In the genomic region with DNA sequence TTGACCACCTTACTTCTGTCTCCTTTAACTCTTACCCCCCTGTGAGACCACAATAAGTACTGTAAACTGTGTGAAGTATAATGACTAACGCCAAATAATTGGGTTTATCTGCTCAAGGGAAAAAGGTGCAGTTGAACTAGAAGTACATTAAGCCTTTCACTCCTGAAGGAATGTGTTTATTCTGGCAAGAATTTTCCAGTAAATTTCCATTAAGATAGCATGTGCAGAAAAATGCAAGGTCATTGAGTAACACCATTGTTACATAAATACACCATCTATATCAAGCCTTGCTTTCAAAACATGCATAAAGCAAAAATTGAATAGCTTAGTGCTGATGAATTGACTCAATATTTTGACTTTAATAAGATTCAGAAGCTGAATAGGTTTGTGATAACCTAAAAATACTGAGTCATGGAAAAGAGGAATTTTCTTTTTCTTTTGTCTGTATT, we compare ENCODE assay signal across 12 cellular contexts.
A peak's percentile ranks its signal among the peaks of the same experiment; 100 is the strongest.
DNase-seq lines count a peak whose midpoint lies in the region; ATAC-seq and TF ChIP-seq lines count a peak whose summit lies in the region.
"Had no signal": no experiment of that assay in that cellular context is flagged by ENCODE, and none has a peak within 500 bp of the region (broad histone marks: within the 10 kb centered on the region; RNA-seq: fewer than 3 reads in every experiment).

No MANE protein-coding gene starts in this region.

- no peak for ATAC-seq in heart left ventricle
- ATAC-seq in Right ventricle myocardium superior (ENCODE audit: poor library complexity) = no peak
- peak; percentile 35 for ATAC-seq in body of pancreas
- ATAC-seq in upper lobe of right lung = no peak
- ATAC-seq in HG03135 (IDR thresholded peaks at IDR 0.05; ENCODE audit: unreplicated experiment) = no peak

- H3K9me3 Mint-ChIP-seq in activated naive CD8-positive, alpha-beta T cell treated with anti-CD3 and anti-CD28 coated beads for 36 hours = no peaks in the 10 kb centered on the region

- H3K4me3 ChIP-seq in heart left ventricle = no peak overlapping the region
- H3K4me3 ChIP-seq in body of pancreas = no peak overlapping the region
- no peak overlapping the region for H3K4me3 ChIP-seq in upper lobe of right lung

- WGBS in heart left ventricle, 4 donors = 29 to 46% (median 39%) methylated on average over 1 of the region's 1 CpG
- 4 to 20% methylated on average over 1 of the region's 1 CpG for WGBS in body of pancreas, 2 donors

- H3K9me3 ChIP-seq in heart left ventricle (no peaks in the 10 kb centered on the region), body of pancreas (no peaks in the 10 kb centered on the region), upper lobe of right lung (no peaks in the 10 kb centered on the region)

- H3K27ac Mint-ChIP-seq in activated naive CD8-positive, alpha-beta T cell treated with anti-CD3 and anti-CD28 coated beads for 36 hours = no peak overlapping the region

- H3K4me3 Mint-ChIP-seq in activated naive CD8-positive, alpha-beta T cell treated with anti-CD3 and anti-CD28 coated beads for 36 hours = no peak overlapping the region

- no peaks in the 10 kb centered on the region for H3K27me3 ChIP-seq in heart left ventricle
- no peaks in the 10 kb centered on the region for H3K27me3 ChIP-seq in body of pancreas
- no peaks in the 10 kb centered on the region for H3K27me3 ChIP-seq in upper lobe of right lung

- intact Hi-C loops in heart left ventricle (cut with DNase I) = no loop called here
- intact Hi-C loops in Right ventricle myocardium superior (cut with DNase I) = no loop called here
- intact Hi-C loops in body of pancreas (cut with DNase I) = no loop called here
- intact Hi-C loops in upper lobe of right lung (cut with DNase I) = no loop called here

- H3K4me1 ChIP-seq in heart left ventricle = peaks cover 0 to 45% (median 23%) of the 10 kb centered on the region in 12 donors
- H3K4me1 ChIP-seq in body of pancreas = peaks cover 66% of the 10 kb centered on the region
- H3K4me1 ChIP-seq in upper lobe of right lung = peaks cover 30% of the 10 kb centered on the region

- TF ChIP-seq POLR2A in heart left ventricle (IDR thresholded peaks at IDR 0.05) (no peak), body of pancreas (IDR thresholded peaks at IDR 0.05) (no peak)

- no peaks in the 10 kb centered on the region for H3K36me3 Mint-ChIP-seq in activated naive CD8-positive, alpha-beta T cell treated with anti-CD3 and anti-CD28 coated beads for 36 hours

- no peaks in the 10 kb centered on the region for H3K27me3 Mint-ChIP-seq in activated naive CD8-positive, alpha-beta T cell treated with anti-CD3 and anti-CD28 coated beads for 36 hours

- TF ChIP-seq CTCF in heart left ventricle (IDR thresholded peaks at IDR 0.05) (no peak), body of pancreas (IDR thresholded peaks at IDR 0.05) (no peak), upper lobe of right lung (IDR thresholded peaks at IDR 0.05) (no peak)

- H3K36me3 ChIP-seq in heart left ventricle = no peaks in the 10 kb centered on the region
- no peaks in the 10 kb centered on the region for H3K36me3 ChIP-seq in body of pancreas (replicated peaks in 1 of 2; ENCODE audit: insufficient read depth in 1 of 2, low read depth in 2 of 2)
- no peaks in the 10 kb centered on the region for H3K36me3 ChIP-seq in upper lobe of right lung

- DNase-seq in heart left ventricle (no peak), Right ventricle myocardium superior (no peak), body of pancreas (no peak), kidney glomerular epithelial cell (lab: John Stamatoyannopoulos, UW) (peak; percentile 40), upper lobe of right lung (no peak), iPS-NIHi7 (ENCODE audit: extremely low spot score) (no peak)
- DNase-seq in activated naive CD8-positive, alpha-beta T cell treated with anti-CD3 and anti-CD28 coated beads for 36 hours = no peak
- DNase-seq: 8988T, caudate nucleus, NCI-H526 treated with DMSO at 0.1 percent for 48 hours, T-helper 2 cell had no signal

- H3K27ac ChIP-seq in heart left ventricle (peak overlapping the region in 11 of 12 donors; percentile 4 to 67 (median 51)), body of pancreas (peak overlapping the region; percentile 79 to 87 (median 81)), upper lobe of right lung (peak overlapping the region; percentile 11)

- H3K4me1 Mint-ChIP-seq in activated naive CD8-positive, alpha-beta T cell treated with anti-CD3 and anti-CD28 coated beads for 36 hours = no peaks in the 10 kb centered on the region

Comparison
In these comparisons a context has a peak if more than half of its experiments do, and no peak if none do; other contexts are left out.
1. H3K27ac ChIP-seq: peak in every context shown above with its lines; median percentile 81 in body of pancreas; 51 in heart left ventricle; 11 in upper lobe of right lung.